In genomic region chr6:29649701-29650673, GRCh38 we compare ENCODE assay signal across 8 cellular contexts. TPM values are rescaled to one million over a fixed set of nuclear protein-coding genes. Genes with fewer than 3 reads are reported as not detected.
DNase-seq lines count a peak whose midpoint lies in the region; ATAC-seq and TF ChIP-seq lines count a peak whose summit lies in the region.

No MANE protein-coding gene starts in this region.

- H3K27ac ChIP-seq in IMR-90 (ENCODE audit: insufficient read depth, low read length), result peak overlapping the region; percentile 19; the same call in 1 of the 2 replicates
- peak overlapping the region; percentile 49 for H3K27ac ChIP-seq in OCI-LY7 (ENCODE audit: low read depth, low read length, poor library complexity, severe bottlenecking)

- H3K9me3 ChIP-seq in IMR-90 (ENCODE audit: control insufficient read depth, insufficient read depth, low read length) (no peaks in the 10 kb centered on the region), OCI-LY7 (ENCODE audit: low read length) (no peaks in the 10 kb centered on the region), mucosa of stomach (ENCODE audit: control insufficient read depth, low read length) (no peaks in the 10 kb centered on the region)

- H2AFZ ChIP-seq in IMR-90 (replicated peaks; ENCODE audit: low read length, poor library complexity), result peak overlapping the region; percentile 98
- H2AFZ ChIP-seq in OCI-LY7 (ENCODE audit: low read length), result peak overlapping the region; percentile 88

- H3K4me1 ChIP-seq in IMR-90 (ENCODE audit: control insufficient read depth, insufficient read depth, low read length), result no peaks in the 10 kb centered on the region
- H3K4me1 ChIP-seq in OCI-LY7 (ENCODE audit: insufficient read depth, low read length, poor library complexity, severe bottlenecking), result peaks cover 10% of the 10 kb centered on the region
- H3K4me1 ChIP-seq in mucosa of stomach (ENCODE audit: control insufficient read depth, insufficient read depth, low read length), result peaks cover 4% of the 10 kb centered on the region

- H3K79me1 ChIP-seq in IMR-90 (ENCODE audit: low read depth in 1 of 2, low read length in 2 of 2), result no peaks in the 10 kb centered on the region

- no peak overlapping the region for H3K23ac ChIP-seq in IMR-90 (ENCODE audit: low read depth, low read length)

- dilution Hi-C loops in IMR-90 (cut with HindIII; ENCODE audit: low sequenced_read_pairs, unreplicated experiment), result no loop called here

- no peak overlapping the region for H2AK5ac ChIP-seq in IMR-90 (ENCODE audit: low read depth, low read length)

- H3K9me1 ChIP-seq in IMR-90 (ENCODE audit: insufficient read depth, low read length), result no peaks in the 10 kb centered on the region

- peak; percentile 21; the same call in 1 of the 2 replicates for TF ChIP-seq RAD21 in IMR-90 (IDR thresholded peaks at IDR 0.05; ENCODE audit: low read length)

- peak; percentile 96 for ATAC-seq in GM21528 (IDR thresholded peaks at IDR 0.05; ENCODE audit: low FRiP score, unreplicated experiment)
- ATAC-seq in IMR-90 (ENCODE audit: low read depth), result peak; percentile 97

- CTCF ChIA-PET in IMR-90 (lab: Yijun Ruan, JAX), result interaction anchor here (0.7 to 2.7 kb wide), 9 partner anchors 9 to 309 kb away, joined by 3 to 33 read pairs (median 4); partner anchors contain the start of gene GABBR1
- CTCF ChIA-PET in OCI-LY7 (lab: Charles Lee; ENCODE audit: unreplicated experiment), result interaction anchor here (0.5 to 2.0 kb wide), 6 partner anchors 9 to 761 kb away, joined by 3 to 8 read pairs (median 4); partner anchors contain the start of gene GABBR1

- DNase-seq in DMS153 (lab: John Stamatoyannopoulos, UW), result peak; percentile 98
- peak; percentile 94 for DNase-seq in IMR-90
- peak; percentile 98 for DNase-seq in OCI-LY7 (ENCODE audit: low spot score)
- peak; percentile 92 for DNase-seq in activated T-cell treated with anti-CD3 and anti-CD28 coated beads for 48 hours (ENCODE audit: low read depth)
- DNase-seq in erythroblast (lab: John Stamatoyannopoulos, UW), result peak; percentile 97 to 98
- DNase-seq in stimulated activated CD8-positive, alpha-beta memory T cell treated with anti-CD3 and anti-CD28 coated beads, Interleukin-7, amount 100 ng/mL, for 1 hour (ENCODE audit: low read depth in 2 of 2), result peak; percentile 96 to 98

- no peak overlapping the region; the same call in 1 of the 2 replicates for H3K56ac ChIP-seq in IMR-90 (ENCODE audit: extremely low read depth, insufficient read depth, low read length)

- peak; percentile 98 for TF ChIP-seq CTCF in IMR-90 (conservative IDR thresholded peaks at IDR 0.05; ENCODE audit: low read depth, low read length)
- peak; percentile 92 for TF ChIP-seq CTCF in OCI-LY7 (conservative IDR thresholded peaks at IDR 0.05; ENCODE audit: low read length)

- no peak overlapping the region for H2BK20ac ChIP-seq in IMR-90 (ENCODE audit: low read depth, low read length)

- H3K9ac ChIP-seq in IMR-90 (ENCODE audit: low read depth, low read length), result peak overlapping the region; percentile 47
- peak overlapping the region; percentile 89 for H3K9ac ChIP-seq in mucosa of stomach (ENCODE audit: low read length)

- no peak overlapping the region for H2BK15ac ChIP-seq in IMR-90 (ENCODE audit: low read depth, low read length)

- peak overlapping the region; percentile 53 for H3K4ac ChIP-seq in IMR-90 (ENCODE audit: low read depth, low read length)

- H4K20me1 ChIP-seq in IMR-90 (ENCODE audit: insufficient read depth, low read length) (no peaks in the 10 kb centered on the region), OCI-LY7 (ENCODE audit: insufficient read depth, low read length) (no peaks in the 10 kb centered on the region)

- 0 out of 2 replicates have a peak overlapping the region, but pooled peaks have one; percentile 40 for H3K14ac ChIP-seq in IMR-90 (replicated peaks; ENCODE audit: low read depth, low read length)

- H2BK5ac ChIP-seq in IMR-90 (ENCODE audit: low read depth, low read length, poor library complexity, severe bottlenecking), result no peak overlapping the region

- no peaks in the 10 kb centered on the region for H3K9me2 ChIP-seq in OCI-LY7 (ENCODE audit: insufficient read depth, low read length)

- H3K79me2 ChIP-seq in OCI-LY7 (ENCODE audit: insufficient read depth, low read depth, low read length), result no peaks in the 10 kb centered on the region

- BruUV-seq in IMR-90 (replicated peaks; lab: Mats Ljungman, UMichigan) (no TSS peak), OCI-LY7 (replicated peaks; lab: Mats Ljungman, UMichigan) (TSS peak; percentile 76)

- peak overlapping the region; percentile 54 for H4K5ac ChIP-seq in IMR-90 (ENCODE audit: low read depth, low read length)

- 8% methylated on average over 14 of the region's 33 CpGs; no CpG with 5 or more reads in 1 of the 2 experiments for WGBS in IMR-90 (ENCODE audit: extremely low coverage in 2 of 2, insufficient read length in 1 of 2), 2 experiments

- H4K8ac ChIP-seq in IMR-90 (ENCODE audit: low read depth in 2 of 2, low read length in 2 of 2), result peak overlapping the region; percentile 62 to 86; a peak in 3 of 4 replicates

- H3K36me3 ChIP-seq in IMR-90 (ENCODE audit: control insufficient read depth, insufficient read depth, low read length) (no peaks in the 10 kb centered on the region), OCI-LY7 (ENCODE audit: insufficient read depth, low read length) (no peaks in the 10 kb centered on the region), mucosa of stomach (ENCODE audit: control insufficient read depth, insufficient read depth, low read length) (no peaks in the 10 kb centered on the region)

- no peak overlapping the region for H3K18ac ChIP-seq in IMR-90 (ENCODE audit: low read depth, low read length)

- H3K27me3 ChIP-seq in IMR-90 (ENCODE audit: control insufficient read depth, insufficient read depth, low read length), result peaks cover 1% of the 10 kb centered on the region
- H3K27me3 ChIP-seq in mucosa of stomach (ENCODE audit: control insufficient read depth, insufficient read depth, low read length), result no peaks in the 10 kb centered on the region

- H3K4me2 ChIP-seq in IMR-90 (ENCODE audit: low read depth, low read length) (peak overlapping the region; percentile 91), OCI-LY7 (ENCODE audit: low read length) (peak overlapping the region; percentile 89)

- intact Hi-C loops in IMR-90 (cut with micrococcal nuclease), result no loop called here
- intact Hi-C loops in OCI-LY7 (cut with micrococcal nuclease; ENCODE audit: unreplicated experiment), result loop anchor here (1.0 to 2.0 kb wide), 2 partner anchors 36 to 103 kb away; no protein-coding TSS in a partner anchor

- POLR2A ChIA-PET in IMR-90 (lab: Charles Lee; ENCODE audit: unreplicated experiment), result no interaction called here
- POLR2A ChIA-PET in OCI-LY7 (lab: Charles Lee), result interaction anchor here (0.7 to 1.1 kb wide), 3 partner anchors 8 to 30 kb away, joined by 3 read pairs; no protein-coding TSS in a partner anchor

- H3K4me3 ChIP-seq in IMR-90 (ENCODE audit: insufficient read depth, low read depth, low read length) (peak overlapping the region; percentile 50), OCI-LY7 (ENCODE audit: low read depth, low read length, poor library complexity, severe bottlenecking) (peak overlapping the region; percentile 63), mucosa of stomach (ENCODE audit: low read length) (peak overlapping the region; percentile 83)

- 0 out of 2 replicates have a peak, but pooled peaks have one; percentile 29 for TF ChIP-seq POLR2A in IMR-90 (IDR thresholded peaks at IDR 0.05; ENCODE audit: low read depth, low read length)
- TF ChIP-seq POLR2A in erythroblast (IDR thresholded peaks at IDR 0.05; ENCODE audit: low read length), result peak; percentile 89

- H4K91ac ChIP-seq in IMR-90 (ENCODE audit: insufficient read depth, low read depth, low read length), result no peak overlapping the region

- no peak overlapping the region for H2BK120ac ChIP-seq in IMR-90 (ENCODE audit: low read depth, low read length)

- in situ Hi-C loops in IMR-90 (cut with MboI; ENCODE audit: low sequenced_read_pairs), result no loop called here

- H2AK9ac ChIP-seq in IMR-90 (replicated peaks; ENCODE audit: low read depth, low read length, poor library complexity), result peak overlapping the region; percentile 67

TF ChIP-seq in IMR-90, 13 proteins besides CTCF, POLR2A, EP300 and RAD21 (continues in another document):
- peak; percentile 33; the same call in 1 of the 2 replicates for TF ChIP-seq MAZ (IDR thresholded peaks at IDR 0.05; ENCODE audit: borderline replicate concordance, low read depth, low read length)
- TF ChIP-seq MXI1 (IDR thresholded peaks at IDR 0.05; ENCODE audit: borderline replicate concordance, low read depth, low read length), result no peak
- peak; percentile 100 for TF ChIP-seq RFX5 (IDR thresholded peaks at IDR 0.05; ENCODE audit: low read depth, low read length)
- no peak for TF ChIP-seq NFE2L2 (IDR thresholded peaks at IDR 0.05; ENCODE audit: low read depth, low read length)
- no peak for TF ChIP-seq CEBPB (IDR thresholded peaks at IDR 0.05; ENCODE audit: low read depth, low read length)
- TF ChIP-seq CHD1 (IDR thresholded peaks at IDR 0.05; ENCODE audit: low read depth, low read length), result no peak
- TF ChIP-seq SMC3 (IDR thresholded peaks at IDR 0.05; ENCODE audit: low read depth, low read length), result 0 out of 2 replicates have a peak, but pooled peaks have one; percentile 15

RNA-seq across cellular contexts. Expression of gene MOG, which starts 6.9 kb away (rescaled TPM):
- not detected in 2 replicates for total RNA-seq in IMR-90 (2012; rRNA removed)
- polyA plus RNA-seq in IMR-90 (2012; rRNA removed), result not detected in 2 replicates
- polyA plus RNA-seq in IMR-90 (2012; cell fraction: cytosol; rRNA removed), result not detected in 2 replicates
- polyA plus RNA-seq in IMR-90 (2012; cell fraction: nucleus; rRNA removed; ENCODE audit: low replicate concordance), result not detected in 2 replicates
- not detected in 2 replicates for total RNA-seq in OCI-LY7 (2014; rRNA removed; shearing (Covaris generic))
- total RNA-seq in OCI-LY7 (2022), result not detected in 2 replicates

RNA-seq across cellular contexts. Expression of gene GABBR1, which starts 17.0 kb away (rescaled TPM):
- total RNA-seq in IMR-90 (2012; rRNA removed) (5.9 and 6.9 TPM in 2 replicates), OCI-LY7 (2022) (33.6 and 37.1 TPM in 2 replicates)
- polyA plus RNA-seq in IMR-90 (2012; rRNA removed), result 25.6 and 31.5 TPM in 2 replicates
- polyA plus RNA-seq in IMR-90 (2012; cell fraction: cytosol; rRNA removed), result 6.7 and 7.4 TPM in 2 replicates
- 258 and 361 TPM in 2 replicates for polyA plus RNA-seq in IMR-90 (2012; cell fraction: nucleus; rRNA removed; ENCODE audit: low replicate concordance)
- 12.9 and 21.6 TPM in 2 replicates for total RNA-seq in OCI-LY7 (2014; rRNA removed; shearing (Covaris generic))

RNA-seq across cellular contexts. Expression of gene ZFP57, which starts 31.0 kb away (rescaled TPM):
- total RNA-seq in IMR-90 (2012; rRNA removed), result not detected in 2 replicates
- polyA plus RNA-seq in IMR-90 (2012; rRNA removed), result not detected in 2 replicates
- not detected in 2 replicates for polyA plus RNA-seq in IMR-90 (2012; cell fraction: cytosol; rRNA removed)
- polyA plus RNA-seq in IMR-90 (2012; cell fraction: nucleus; rRNA removed; ENCODE audit: low replicate concordance), result not detected in 2 replicates
- not detected in 2 replicates for total RNA-seq in OCI-LY7 (2014; rRNA removed; shearing (Covaris generic))
- total RNA-seq in OCI-LY7 (2022), result not detected in 2 replicates

Comparison
In these comparisons a context has a peak if more than half of its experiments do, and no peak if none do; other contexts are left out.
1. Peak in every context shown above with its lines: DNase-seq, ATAC-seq, H3K4me3 ChIP-seq and H3K27ac ChIP-seq.